In the genomic region with DNA sequence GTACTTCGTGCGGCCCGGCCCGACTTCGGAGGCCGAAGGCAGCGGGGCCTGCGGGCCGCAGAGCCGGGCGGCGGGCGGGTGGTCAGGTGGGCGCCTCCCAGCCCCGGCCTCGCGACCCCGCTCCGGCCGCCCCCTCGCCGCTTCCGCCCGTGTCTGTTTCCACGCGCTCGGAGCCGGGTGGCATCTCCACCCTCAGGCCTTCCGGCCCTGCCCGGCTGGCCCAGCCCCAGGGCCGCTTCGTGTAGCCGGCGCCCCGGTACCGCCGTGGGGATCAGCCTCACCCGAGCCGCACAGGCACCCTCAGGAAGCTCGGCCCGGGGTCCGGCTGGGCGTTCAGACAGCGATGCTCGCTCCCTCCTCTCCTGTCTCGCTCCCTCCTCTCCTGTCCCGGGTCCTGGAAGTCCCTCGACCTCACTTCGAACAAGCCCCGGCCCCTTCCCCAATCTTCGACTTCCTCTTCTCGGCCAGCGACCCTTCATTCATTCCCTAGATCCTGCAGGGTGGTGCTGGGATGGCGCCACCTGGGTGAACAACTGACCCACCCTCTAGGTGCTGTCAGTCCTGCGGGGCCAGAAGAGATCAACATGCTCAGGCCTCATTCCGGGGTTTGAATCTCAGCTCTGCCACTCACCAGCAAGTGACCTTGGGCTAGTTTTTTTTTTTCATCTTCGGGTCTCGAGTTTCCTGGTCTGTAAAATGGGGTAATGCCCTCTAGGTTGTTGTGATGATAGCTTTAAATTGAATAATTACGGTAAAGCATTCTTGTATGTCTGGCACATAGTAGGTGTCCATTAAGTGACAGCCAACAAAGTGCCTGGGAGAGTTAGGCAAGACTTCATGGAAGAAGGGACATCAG, we compare ENCODE assay signal across 8 cellular contexts. TPM values are rescaled to one million over a fixed set of nuclear protein-coding genes. Genes with fewer than 3 reads are reported as not detected.
DNase-seq lines count a peak whose midpoint lies in the region; ATAC-seq and TF ChIP-seq lines count a peak whose summit lies in the region.

No MANE protein-coding gene starts in this region.

- H3K4me2 ChIP-seq in OCI-LY3 (ENCODE audit: low read length) = peak overlapping the region; percentile 73

- H3K36me3 ChIP-seq in OCI-LY3 (replicated peaks; ENCODE audit: low read depth, low read length) = peaks cover 26% of the 10 kb centered on the region
- peaks cover 0 to 30% of the 10 kb centered on the region in 2 donors for H3K36me3 ChIP-seq in gastrocnemius medialis

- peaks cover 19% of the 10 kb centered on the region for H3K4me1 Mint-ChIP-seq in activated naive CD8-positive, alpha-beta T cell treated with anti-CD3 and anti-CD28 coated beads, Interleukin-2, amount 10 ng/mL, durations not matched to agents 7 days and 5 days

- H3K27me3 ChIP-seq in OCI-LY3 (ENCODE audit: low read depth, low read length) (no peaks in the 10 kb centered on the region), gastrocnemius medialis (no peaks in the 10 kb centered on the region)

- peak overlapping the region; percentile 93 for H3K4me3 ChIP-seq in OCI-LY3 (ENCODE audit: low read length)
- peak overlapping the region; percentile 74 to 97 (median 76) for H3K4me3 ChIP-seq in gastrocnemius medialis

- H3K79me2 ChIP-seq in OCI-LY3 (ENCODE audit: low read length) = peaks cover 40% of the 10 kb centered on the region

- no peak for TF ChIP-seq POLR2A in gastrocnemius medialis (IDR thresholded peaks at IDR 0.05)

- H4K20me1 ChIP-seq in OCI-LY3 (ENCODE audit: insufficient read depth, low read length) = peaks cover 6% of the 10 kb centered on the region

- H3K9me3 Mint-ChIP-seq in activated naive CD8-positive, alpha-beta T cell treated with anti-CD3 and anti-CD28 coated beads, Interleukin-2, amount 10 ng/mL, durations not matched to agents 7 days and 5 days = no peaks in the 10 kb centered on the region

- in situ Hi-C loops in ACHN (cut with HindIII; ENCODE audit: low pct_ligation_motif_present, low pct_unique_long_range_greater_than_20kb, low sequenced_read_pairs) = no loop called here
- in situ Hi-C loops in gastrocnemius medialis (cut with MboI; ENCODE audit: low sequenced_read_pairs in 4 of 4) = no loop called here

- peaks cover 17% of the 10 kb centered on the region for H3K36me3 Mint-ChIP-seq in activated naive CD8-positive, alpha-beta T cell treated with anti-CD3 and anti-CD28 coated beads, Interleukin-2, amount 10 ng/mL, durations not matched to agents 7 days and 5 days

- H3K27ac Mint-ChIP-seq in activated naive CD8-positive, alpha-beta T cell treated with anti-CD3 and anti-CD28 coated beads, Interleukin-2, amount 10 ng/mL, durations not matched to agents 7 days and 5 days = peak overlapping the region; percentile 98

- H3K27ac ChIP-seq in OCI-LY3 (ENCODE audit: low read length) = peak overlapping the region; percentile 49
- peak overlapping the region; percentile 81 to 95 (median 90) for H3K27ac ChIP-seq in gastrocnemius medialis

- H3K27me3 Mint-ChIP-seq in activated naive CD8-positive, alpha-beta T cell treated with anti-CD3 and anti-CD28 coated beads, Interleukin-2, amount 10 ng/mL, durations not matched to agents 7 days and 5 days = peaks cover 3% of the 10 kb centered on the region

- ATAC-seq in GM18508 (IDR thresholded peaks at IDR 0.05; ENCODE audit: insufficient read depth, unreplicated experiment) (peak; percentile 27), HG02885 (IDR thresholded peaks at IDR 0.05; ENCODE audit: poor library complexity, unreplicated experiment) (peak; percentile 49), gastrocnemius medialis (peak; percentile 44 to 57)
- ATAC-seq in activated naive CD8-positive, alpha-beta T cell treated with anti-CD3 and anti-CD28 coated beads, Interleukin-2, amount 10 ng/mL, durations not matched to agents 7 days and 5 days (ENCODE audit: low read depth) = peak; percentile 68

- H3K9me3 ChIP-seq in OCI-LY3 (ENCODE audit: insufficient read depth, low read length) = no peaks in the 10 kb centered on the region
- no peaks in the 10 kb centered on the region for H3K9me3 ChIP-seq in gastrocnemius medialis

- peak overlapping the region; percentile 84 for H3K9ac ChIP-seq in OCI-LY3 (ENCODE audit: low read length)

- H3K4me3 Mint-ChIP-seq in activated naive CD8-positive, alpha-beta T cell treated with anti-CD3 and anti-CD28 coated beads, Interleukin-2, amount 10 ng/mL, durations not matched to agents 7 days and 5 days = peak overlapping the region; percentile 99

- POLR2A ChIA-PET in activated naive CD8-positive, alpha-beta T cell treated with anti-CD3 and anti-CD28 coated beads, Interleukin-2, amount 10 ng/mL, durations not matched to agents 7 days and 5 days (lab: Charles Lee) = interaction anchor here (0.8 to 3.1 kb wide), 5 partner anchors 11 to 467 kb away, joined by 3 to 19 read pairs (median 3); partner anchors contain the start of gene PDF

- H2AFZ ChIP-seq in OCI-LY3 (ENCODE audit: low read depth, low read length) = no peak overlapping the region

- H3K4me1 ChIP-seq in OCI-LY3 (ENCODE audit: low read length) (peaks cover 3% of the 10 kb centered on the region; the same call in 1 of the 2 replicates), gastrocnemius medialis (peaks cover 15 to 24% of the 10 kb centered on the region in 2 donors)

- intact Hi-C loops in gastrocnemius medialis (cut with DNase I; ENCODE audit: low total_unique reads) = loop anchor here (1.0 kb wide), 3 partner anchors 19 to 124 kb away; partner anchors contain the start of genes COG8, NIP7, PDF and SNTB2

- DNase-seq in ACHN (peak; percentile 55), hepatic stellate cell (ENCODE audit: low spot score) (peak; percentile 55), gastrocnemius medialis (no peak), NCI-H1436 treated with DMSO at 0.1 percent for 48 hours (lab: John Stamatoyannopoulos, UW) (no peak)
- DNase-seq in activated naive CD8-positive, alpha-beta T cell treated with anti-CD3 and anti-CD28 coated beads, Interleukin-2, amount 10 ng/mL, durations not matched to agents 7 days and 5 days = no peak

- TF ChIP-seq CTCF in OCI-LY3 (IDR thresholded peaks at IDR 0.05; ENCODE audit: low read depth, low read length) (peak; percentile 29), gastrocnemius medialis (IDR thresholded peaks at IDR 0.05 in 4 of 5, conservative IDR thresholded peaks at IDR 0.05 in 1 of 5) (peak in 1 of 5 experiments; percentile 7)

RNA-seq across cellular contexts. Expression of gene VPS4A, which starts 0.6 kb away (rescaled TPM):
- 10 to 100 TPM; 38.6 to 41.8 TPM for total RNA-seq in activated naive CD8-positive, alpha-beta T cell treated with anti-CD3 and anti-CD28 coated beads, Interleukin-2, amount 10 ng/mL, durations not matched to agents 7 days and 5 days
- total RNA-seq in gastrocnemius medialis = 100 to 1,000 TPM in 1 of 4 donors, 10 to 100 TPM in 3; 53.3 to 112 (median 70.1) TPM

RNA-seq across cellular contexts. Expression of gene PDF, which starts 18.6 kb away (rescaled TPM):
- total RNA-seq in activated naive CD8-positive, alpha-beta T cell treated with anti-CD3 and anti-CD28 coated beads, Interleukin-2, amount 10 ng/mL, durations not matched to agents 7 days and 5 days = 10 to 100 TPM; 12.6 to 14.5 TPM
- 10 to 100 TPM; 11.0 to 23.1 (median 16.8) TPM for total RNA-seq in gastrocnemius medialis

RNA-seq across cellular contexts. Expression of gene COG8, which starts 27.6 kb away (rescaled TPM):
- total RNA-seq in activated naive CD8-positive, alpha-beta T cell treated with anti-CD3 and anti-CD28 coated beads, Interleukin-2, amount 10 ng/mL, durations not matched to agents 7 days and 5 days = 10 to 100 TPM; 42.5 to 43.9 TPM
- total RNA-seq in gastrocnemius medialis = 10 to 100 TPM; 41.2 to 56.5 (median 52.1) TPM

RNA-seq across cellular contexts. Expression of gene NIP7, which starts 27.8 kb away (rescaled TPM):
- total RNA-seq in activated naive CD8-positive, alpha-beta T cell treated with anti-CD3 and anti-CD28 coated beads, Interleukin-2, amount 10 ng/mL, durations not matched to agents 7 days and 5 days = 10 to 100 TPM; 30.7 to 39.5 TPM
- 10 to 100 TPM in 2 of 4 donors, 1 to 10 TPM in 2; 7.3 to 13.5 (median 9.7) TPM for total RNA-seq in gastrocnemius medialis

RNA-seq across cellular contexts. Expression of gene TMED6, which starts 39.8 kb away (rescaled TPM):
- 1 to 10 TPM; 2.1 to 2.2 TPM for total RNA-seq in activated naive CD8-positive, alpha-beta T cell treated with anti-CD3 and anti-CD28 coated beads, Interleukin-2, amount 10 ng/mL, durations not matched to agents 7 days and 5 days
- total RNA-seq in gastrocnemius medialis = 1 to 10 TPM in 1 of 4 donors, not detected in 3; 1.3 TPM

Comparison
In these comparisons a context has a peak if more than half of its experiments do, and no peak if none do; other contexts are left out.
1. DNase-seq: peak in ACHN (single experiment) and hepatic stellate cell (single experiment); none in activated naive CD8-positive, alpha-beta T cell treated with anti-CD3 and anti-CD28 coated beads, Interleukin-2, amount 10 ng/mL, durations not matched to agents 7 days and 5 days (single experiment), gastrocnemius medialis (0 of 2) and NCI-H1436 treated with DMSO at 0.1 percent for 48 hours (single experiment).
2. Peak in every context shown above with its lines, with median percentiles within 50 percentile points of each other: ATAC-seq.